ENCODE assay signal across 6 cellular contexts in the genomic region with DNA sequence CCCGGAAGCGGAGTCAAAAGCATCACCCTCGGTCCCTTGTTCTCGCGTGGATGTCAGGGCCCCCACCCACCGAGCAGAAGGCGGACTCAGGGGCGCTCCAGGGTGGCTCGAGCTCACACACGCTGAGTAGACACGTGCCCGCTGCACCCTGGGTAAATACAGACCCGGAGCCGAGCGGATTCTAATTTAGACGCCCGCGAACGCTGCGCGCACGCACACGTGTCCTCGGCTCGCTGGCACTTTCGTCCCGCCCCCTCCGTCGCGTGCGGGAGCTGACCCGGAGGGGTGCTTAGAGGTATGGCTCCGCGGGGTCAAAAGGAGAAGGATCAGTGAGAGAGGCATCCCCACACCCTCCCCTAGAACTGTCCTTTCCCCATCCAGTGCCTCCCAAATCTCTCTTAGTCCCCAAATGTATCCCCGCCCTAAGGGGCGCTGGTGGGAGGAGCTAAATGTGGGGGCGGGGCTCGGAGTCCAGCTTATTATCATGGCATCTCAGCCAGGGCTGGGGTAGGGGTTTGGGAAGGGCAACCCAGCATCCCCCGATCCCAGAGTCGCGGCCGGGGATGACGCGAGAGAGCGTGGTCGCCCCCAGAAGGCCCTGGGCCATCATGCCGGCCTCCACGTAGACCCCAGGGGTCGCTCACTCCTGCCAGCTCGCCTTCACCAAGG. TPM values are rescaled to one million over a fixed set of nuclear protein-coding genes. Genes with fewer than 3 reads are reported as not detected.
DNase-seq lines count a peak whose midpoint lies in the region; ATAC-seq and TF ChIP-seq lines count a peak whose summit lies in the region.

No MANE protein-coding gene starts in this region.

- H3K79me2 ChIP-seq in osteoblast (ENCODE audit: insufficient read depth, low read length), result no peaks in the 10 kb centered on the region

- peaks cover 62% of the 10 kb centered on the region for H3K27me3 Mint-ChIP-seq in central memory CD8-positive, alpha-beta T cell

- peak in 1 of 2 experiments; percentile 43 for DNase-seq in HL-60 (ENCODE audit: low read depth in 1 of 2, low spot score in 1 of 2)
- DNase-seq in central memory CD8-positive, alpha-beta T cell (ENCODE audit: low spot score in 2 of 2), result peak; percentile 48 to 64
- peak; percentile 90 for DNase-seq in osteoblast (ENCODE audit: insufficient read length, low spot score, missing footprints)
- DNase-seq in GM19240 (ENCODE audit: insufficient read length, low spot score), result no peak

- H3K27me3 ChIP-seq in HL-60 (ENCODE audit: insufficient read depth, poor library complexity, severe bottlenecking), result peaks cover 49% of the 10 kb centered on the region
- peaks cover 69% of the 10 kb centered on the region for H3K27me3 ChIP-seq in osteoblast (ENCODE audit: insufficient read depth, low read length)

- no peak for TF ChIP-seq CTCF in HL-60 (IDR thresholded peaks at IDR 0.05; ENCODE audit: insufficient read depth, low read length)
- no peak for TF ChIP-seq CTCF in osteoblast (IDR thresholded peaks at IDR 0.05; ENCODE audit: extremely low read depth, low read depth, low read length)

- H3K9me3 Mint-ChIP-seq in central memory CD8-positive, alpha-beta T cell, result no peaks in the 10 kb centered on the region

- H3K4me2 ChIP-seq in osteoblast (ENCODE audit: insufficient read depth, low read length), result peak overlapping the region; percentile 77

- peaks cover 15% of the 10 kb centered on the region for H3K4me1 ChIP-seq in osteoblast (ENCODE audit: insufficient read depth, low read length)

- H3K36me3 ChIP-seq in osteoblast (ENCODE audit: insufficient read depth, low read length), result no peaks in the 10 kb centered on the region

- no peak overlapping the region for H3K27ac Mint-ChIP-seq in central memory CD8-positive, alpha-beta T cell (ENCODE audit: low read depth)

- no peaks in the 10 kb centered on the region for H3K9me3 ChIP-seq in osteoblast (ENCODE audit: low read depth, low read length)

- peaks cover 32% of the 10 kb centered on the region for H3K36me3 Mint-ChIP-seq in central memory CD8-positive, alpha-beta T cell (ENCODE audit: insufficient read depth)

- H2AFZ ChIP-seq in osteoblast (ENCODE audit: low read length), result peak overlapping the region; percentile 62

- ATAC-seq in SK-N-SH treated with all-trans-retinoic acid at 6 μM for 48 hours (peak; percentile 13), HG02852 (IDR thresholded peaks at IDR 0.05; ENCODE audit: unreplicated experiment) (no peak)
- peak; percentile 75 for ATAC-seq in central memory CD8-positive, alpha-beta T cell (replicated peaks; ENCODE audit: extremely low read depth, poor library complexity, severe bottlenecking)

- H4K20me1 ChIP-seq in osteoblast (ENCODE audit: insufficient read depth, low read length), result peaks cover 5% of the 10 kb centered on the region

- H3K4me3 Mint-ChIP-seq in central memory CD8-positive, alpha-beta T cell, result peak overlapping the region; percentile 87

- peaks cover 55% of the 10 kb centered on the region for H3K4me1 Mint-ChIP-seq in central memory CD8-positive, alpha-beta T cell

- H3K27ac ChIP-seq in HL-60 (replicated peaks) (no peak overlapping the region), osteoblast (ENCODE audit: low read depth, low read length) (no peak overlapping the region)

- H3K4me3 ChIP-seq in HL-60 (replicated peaks; ENCODE audit: insufficient read depth, low read length) (peak overlapping the region; percentile 16), osteoblast (ENCODE audit: insufficient read depth, low read length) (peak overlapping the region; percentile 56)

TF ChIP-seq in SK-N-SH treated with all-trans-retinoic acid at 6 μM for 48 hours, 23 proteins besides CTCF, POLR2A, EP300 and RAD21:
- TF ChIP-seq ZFP3 (CRISPR knock-in tag; IDR thresholded peaks at IDR 0.05) (no peak), ZNF70 (CRISPR knock-in tag; IDR thresholded peaks at IDR 0.05) (no peak), RARB (CRISPR knock-in tag; IDR thresholded peaks at IDR 0.05) (no peak), PPARA (CRISPR knock-in tag; IDR thresholded peaks at IDR 0.05; ENCODE audit: borderline replicate concordance) (no peak), ESRRG (CRISPR knock-in tag; IDR thresholded peaks at IDR 0.05) (no peak), ZNF565 (CRISPR knock-in tag; conservative IDR thresholded peaks at IDR 0.05; ENCODE audit: low read depth) (no peak), OSR1 (CRISPR knock-in tag; IDR thresholded peaks at IDR 0.05) (no peak), ZC3H10 (CRISPR knock-in tag; IDR thresholded peaks at IDR 0.05) (no peak)
- TF ChIP-seq, protein P1, sequence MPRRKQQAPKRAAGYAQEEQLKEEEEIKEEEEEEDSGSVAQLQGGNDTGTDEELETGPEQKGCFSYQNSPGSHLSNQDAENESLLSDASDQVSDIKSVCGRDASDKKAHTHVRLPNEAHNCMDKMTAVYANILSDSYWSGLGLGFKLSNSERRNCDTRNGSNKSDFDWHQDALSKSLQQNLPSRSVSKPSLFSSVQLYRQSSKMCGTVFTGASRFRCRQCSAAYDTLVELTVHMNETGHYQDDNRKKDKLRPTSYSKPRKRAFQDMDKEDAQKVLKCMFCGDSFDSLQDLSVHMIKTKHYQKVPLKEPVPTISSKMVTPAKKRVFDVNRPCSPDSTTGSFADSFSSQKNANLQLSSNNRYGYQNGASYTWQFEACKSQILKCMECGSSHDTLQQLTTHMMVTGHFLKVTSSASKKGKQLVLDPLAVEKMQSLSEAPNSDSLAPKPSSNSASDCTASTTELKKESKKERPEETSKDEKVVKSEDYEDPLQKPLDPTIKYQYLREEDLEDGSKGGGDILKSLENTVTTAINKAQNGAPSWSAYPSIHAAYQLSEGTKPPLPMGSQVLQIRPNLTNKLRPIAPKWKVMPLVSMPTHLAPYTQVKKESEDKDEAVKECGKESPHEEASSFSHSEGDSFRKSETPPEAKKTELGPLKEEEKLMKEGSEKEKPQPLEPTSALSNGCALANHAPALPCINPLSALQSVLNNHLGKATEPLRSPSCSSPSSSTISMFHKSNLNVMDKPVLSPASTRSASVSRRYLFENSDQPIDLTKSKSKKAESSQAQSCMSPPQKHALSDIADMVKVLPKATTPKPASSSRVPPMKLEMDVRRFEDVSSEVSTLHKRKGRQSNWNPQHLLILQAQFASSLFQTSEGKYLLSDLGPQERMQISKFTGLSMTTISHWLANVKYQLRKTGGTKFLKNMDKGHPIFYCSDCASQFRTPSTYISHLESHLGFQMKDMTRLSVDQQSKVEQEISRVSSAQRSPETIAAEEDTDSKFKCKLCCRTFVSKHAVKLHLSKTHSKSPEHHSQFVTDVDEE (CRISPR knock-in tag; IDR thresholded peaks at IDR 0.05), result no peak
- TF ChIP-seq, protein P2, sequence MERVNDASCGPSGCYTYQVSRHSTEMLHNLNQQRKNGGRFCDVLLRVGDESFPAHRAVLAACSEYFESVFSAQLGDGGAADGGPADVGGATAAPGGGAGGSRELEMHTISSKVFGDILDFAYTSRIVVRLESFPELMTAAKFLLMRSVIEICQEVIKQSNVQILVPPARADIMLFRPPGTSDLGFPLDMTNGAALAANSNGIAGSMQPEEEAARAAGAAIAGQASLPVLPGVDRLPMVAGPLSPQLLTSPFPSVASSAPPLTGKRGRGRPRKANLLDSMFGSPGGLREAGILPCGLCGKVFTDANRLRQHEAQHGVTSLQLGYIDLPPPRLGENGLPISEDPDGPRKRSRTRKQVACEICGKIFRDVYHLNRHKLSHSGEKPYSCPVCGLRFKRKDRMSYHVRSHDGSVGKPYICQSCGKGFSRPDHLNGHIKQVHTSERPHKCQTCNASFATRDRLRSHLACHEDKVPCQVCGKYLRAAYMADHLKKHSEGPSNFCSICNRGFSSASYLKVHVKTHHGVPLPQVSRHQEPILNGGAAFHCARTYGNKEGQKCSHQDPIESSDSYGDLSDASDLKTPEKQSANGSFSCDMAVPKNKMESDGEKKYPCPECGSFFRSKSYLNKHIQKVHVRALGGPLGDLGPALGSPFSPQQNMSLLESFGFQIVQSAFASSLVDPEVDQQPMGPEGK (CRISPR knock-in tag; IDR thresholded peaks at IDR 0.05; ENCODE audit: borderline replicate concordance), result no peak
- TF ChIP-seq, protein P3, sequence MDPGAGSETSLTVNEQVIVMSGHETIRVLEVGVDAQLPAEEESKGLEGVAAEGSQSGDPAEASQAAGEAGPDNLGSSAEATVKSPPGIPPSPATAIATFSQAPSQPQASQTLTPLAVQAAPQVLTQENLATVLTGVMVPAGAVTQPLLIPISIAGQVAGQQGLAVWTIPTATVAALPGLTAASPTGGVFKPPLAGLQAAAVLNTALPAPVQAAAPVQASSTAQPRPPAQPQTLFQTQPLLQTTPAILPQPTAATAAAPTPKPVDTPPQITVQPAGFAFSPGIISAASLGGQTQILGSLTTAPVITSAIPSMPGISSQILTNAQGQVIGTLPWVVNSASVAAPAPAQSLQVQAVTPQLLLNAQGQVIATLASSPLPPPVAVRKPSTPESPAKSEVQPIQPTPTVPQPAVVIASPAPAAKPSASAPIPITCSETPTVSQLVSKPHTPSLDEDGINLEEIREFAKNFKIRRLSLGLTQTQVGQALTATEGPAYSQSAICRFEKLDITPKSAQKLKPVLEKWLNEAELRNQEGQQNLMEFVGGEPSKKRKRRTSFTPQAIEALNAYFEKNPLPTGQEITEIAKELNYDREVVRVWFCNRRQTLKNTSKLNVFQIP (CRISPR knock-in tag; IDR thresholded peaks at IDR 0.05; ENCODE audit: borderline replicate concordance, low read depth), result no peak

RNA-seq across cellular contexts. Expression of a gene that starts 0.5 kb away (rescaled TPM):
- under 0.01 TPM in 1 of 2 replicates, not detected in the other for total RNA-seq in osteoblast

RNA-seq across cellular contexts. Expression of a gene that starts 2.5 kb away (rescaled TPM):
- total RNA-seq in osteoblast, result under 0.01 and 0.29 TPM in 2 replicates

RNA-seq across cellular contexts. Expression of a gene that starts 18.4 kb away (rescaled TPM):
- total RNA-seq in osteoblast, result 25.6 and 35.5 TPM in 2 replicates

RNA-seq across cellular contexts. Expression of a gene that starts 20.3 kb away (rescaled TPM):
- total RNA-seq in osteoblast, result 0.59 and 0.72 TPM in 2 replicates

RNA-seq across cellular contexts. Expression of a gene that starts 26.5 kb away (rescaled TPM):
- 14.7 and 17.7 TPM in 2 replicates for total RNA-seq in osteoblast
